ENCODE assay signal across 11 cellular contexts in genomic region chr11:88420165-88420781, GRCh38.
DNase-seq lines count a peak whose midpoint lies in the region; ATAC-seq and TF ChIP-seq lines count a peak whose summit lies in the region.
"Had no signal": no experiment of that assay in that cellular context is flagged by ENCODE, and none has a peak within 500 bp of the region (broad histone marks: within the 10 kb centered on the region; RNA-seq: fewer than 3 reads in every experiment).

No MANE protein-coding gene starts in this region.

- peak overlapping the region; percentile 11 for H3K27ac Mint-ChIP-seq in activated CD8-positive, alpha-beta T cell treated with anti-CD3 and anti-CD28 coated beads for 36 hours

- H3K27ac ChIP-seq in HL-60 (replicated peaks) (peak overlapping the region; percentile 61), right atrium auricular region (peak overlapping the region; percentile 54 to 81)

- H3K36me3 ChIP-seq in right atrium auricular region: no peaks in the 10 kb centered on the region

- CTCF ChIA-PET in activated CD8-positive, alpha-beta T cell treated with anti-CD3 and anti-CD28 coated beads for 36 hours (lab: Charles Lee): no interaction called here

- no peaks in the 10 kb centered on the region for H3K36me3 Mint-ChIP-seq in activated CD8-positive, alpha-beta T cell treated with anti-CD3 and anti-CD28 coated beads for 36 hours (ENCODE audit: low read depth)

- TF ChIP-seq CTCF in HL-60 (IDR thresholded peaks at IDR 0.05; ENCODE audit: insufficient read depth, low read length): no peak
- TF ChIP-seq CTCF in activated CD8-positive, alpha-beta T cell treated with anti-CD3 and anti-CD28 coated beads for 36 hours (IDR thresholded peaks at IDR 0.05): no peak
- TF ChIP-seq CTCF in right atrium auricular region (IDR thresholded peaks at IDR 0.05): no peak

- H3K9me3 Mint-ChIP-seq in activated CD8-positive, alpha-beta T cell treated with anti-CD3 and anti-CD28 coated beads for 36 hours: no peaks in the 10 kb centered on the region

- DNase-seq in HL-60 (ENCODE audit: low read depth in 1 of 2, low spot score in 1 of 2): peak; percentile 39 to 60
- DNase-seq in activated CD8-positive, alpha-beta T cell treated with anti-CD3 and anti-CD28 coated beads for 36 hours: no peak
- peak; percentile 76 for DNase-seq in right atrium auricular region (ENCODE audit: low spot score)
- peak; percentile 67 for DNase-seq in stromal cell of bone marrow (ENCODE audit: low read depth)
- DNase-seq in NCI-H748 (lab: John Stamatoyannopoulos, UW; ENCODE audit: unreplicated experiment): no peak
- DNase-seq in medulla oblongata (ENCODE audit: extremely low spot score): no peak
- no peak for DNase-seq in iPS-NIHi11 (ENCODE audit: low spot score)
- DNase-seq: activated CD4-positive, CD25-positive, alpha-beta regulatory T cell; central memory CD4-positive, alpha-beta T cell; GOT3; NCI-H446 treated with DMSO at 0.1 percent for 48 hours had no signal

- POLR2A ChIA-PET in activated CD8-positive, alpha-beta T cell treated with anti-CD3 and anti-CD28 coated beads for 36 hours (lab: Charles Lee): no interaction called here

- H3K27me3 Mint-ChIP-seq in activated CD8-positive, alpha-beta T cell treated with anti-CD3 and anti-CD28 coated beads for 36 hours: no peaks in the 10 kb centered on the region

- H3K27me3 ChIP-seq in HL-60 (ENCODE audit: insufficient read depth, poor library complexity, severe bottlenecking): no peaks in the 10 kb centered on the region
- no peaks in the 10 kb centered on the region for H3K27me3 ChIP-seq in right atrium auricular region

- no peaks in the 10 kb centered on the region for H3K9me3 ChIP-seq in right atrium auricular region

- H3K4me3 ChIP-seq in HL-60 (replicated peaks; ENCODE audit: insufficient read depth, low read length) (no peak overlapping the region), right atrium auricular region (no peak overlapping the region)

- ATAC-seq in activated CD8-positive, alpha-beta T cell treated with anti-CD3 and anti-CD28 coated beads for 36 hours: no peak

- peaks cover 0 to 15% of the 10 kb centered on the region in 2 donors for H3K4me1 ChIP-seq in right atrium auricular region

- no peak overlapping the region for H3K4me3 Mint-ChIP-seq in activated CD8-positive, alpha-beta T cell treated with anti-CD3 and anti-CD28 coated beads for 36 hours

- intact Hi-C loops in activated CD8-positive, alpha-beta T cell treated with anti-CD3 and anti-CD28 coated beads for 36 hours (cut with micrococcal nuclease): no loop called here

- peaks cover 42% of the 10 kb centered on the region for H3K4me1 Mint-ChIP-seq in activated CD8-positive, alpha-beta T cell treated with anti-CD3 and anti-CD28 coated beads for 36 hours (ENCODE audit: low read depth)

Comparison
In these comparisons a context has a peak if more than half of its experiments do, and no peak if none do; other contexts are left out.
1. DNase-seq: peak in HL-60 (2 of 2), right atrium auricular region (single experiment) and stromal cell of bone marrow (single experiment); none in activated CD8-positive, alpha-beta T cell treated with anti-CD3 and anti-CD28 coated beads for 36 hours (single experiment), NCI-H748 (single experiment), medulla oblongata (single experiment) and iPS-NIHi11 (single experiment).